Comparison of ENCODE assay signal across 8 cellular contexts in genomic region chr6:166957805-166958076, GRCh38. TPM values are rescaled to one million over a fixed set of nuclear protein-coding genes. Genes with fewer than 3 reads are reported as not detected.
DNase-seq lines count a peak whose midpoint lies in the region; ATAC-seq and TF ChIP-seq lines count a peak whose summit lies in the region.

No MANE protein-coding gene starts in this region.

- H3K4me1 ChIP-seq in heart right ventricle, result peaks cover 7 to 51% (median 20%) of the 10 kb centered on the region in 9 donors

- ATAC-seq in heart right ventricle, result no peak
- no peak for ATAC-seq in left cardiac atrium
- no peak for ATAC-seq in GM21576 (IDR thresholded peaks at IDR 0.05; ENCODE audit: unreplicated experiment)

- peaks cover 15% of the 10 kb centered on the region for H3K36me3 Mint-ChIP-seq in activated naive CD8-positive, alpha-beta T cell treated with anti-CD3 and anti-CD28 coated beads for 36 hours
- H3K36me3 Mint-ChIP-seq in mesothelial cell of epicardium, result peaks cover 2% of the 10 kb centered on the region
- H3K36me3 Mint-ChIP-seq in type B pancreatic cell, result no peaks in the 10 kb centered on the region

- 90 to 96% methylated on average over 5 of the region's 5 CpGs for WGBS in heart right ventricle, 2 donors

- H3K9me3 Mint-ChIP-seq in activated naive CD8-positive, alpha-beta T cell treated with anti-CD3 and anti-CD28 coated beads for 36 hours, result no peaks in the 10 kb centered on the region
- H3K9me3 Mint-ChIP-seq in mesothelial cell of epicardium, result peaks cover 4% of the 10 kb centered on the region
- H3K9me3 Mint-ChIP-seq in type B pancreatic cell, result no peaks in the 10 kb centered on the region

- no peak for TF ChIP-seq CTCF in heart right ventricle (IDR thresholded peaks at IDR 0.05)
- TF ChIP-seq CTCF in mesothelial cell of epicardium (IDR thresholded peaks at IDR 0.05; ENCODE audit: unreplicated experiment), result no peak
- no peak for TF ChIP-seq CTCF in type B pancreatic cell (conservative IDR thresholded peaks at IDR 0.05)

- H3K9me3 ChIP-seq in heart right ventricle, result no peaks in the 10 kb centered on the region

- DNase-seq in heart right ventricle, result no peak
- DNase-seq in left cardiac atrium, result no peak
- no peak for DNase-seq in activated naive CD8-positive, alpha-beta T cell treated with anti-CD3 and anti-CD28 coated beads for 36 hours
- DNase-seq in mesothelial cell of epicardium (ENCODE audit: low spot score in 2 of 2, unreplicated experiment in 2 of 2), result no peak
- no peak for DNase-seq in type B pancreatic cell (ENCODE audit: extremely low spot score, unreplicated experiment)
- no peak for DNase-seq in H7
- no peak for DNase-seq in NCI-H2029 treated with DMSO at 0.1 percent for 48 hours (lab: John Stamatoyannopoulos, UW)

- peak overlapping the region; percentile 88 for H3K27ac Mint-ChIP-seq in activated naive CD8-positive, alpha-beta T cell treated with anti-CD3 and anti-CD28 coated beads for 36 hours
- no peak overlapping the region for H3K27ac Mint-ChIP-seq in mesothelial cell of epicardium
- peak overlapping the region; percentile 65 for H3K27ac Mint-ChIP-seq in type B pancreatic cell

- intact Hi-C loops in heart right ventricle (cut with DNase I) (loop anchor here in 4 of 10 donors (5.0 to 10.0 kb wide), 2 partner anchors 40 to 173 kb away; partner anchors contain the start of gene CEP43 (in 3 of the 4)), left cardiac atrium (cut with DNase I) (no loop called here)

- H3K27ac ChIP-seq in heart right ventricle, result peak overlapping the region in 7 of 10 donors; percentile 7 to 95 (median 76)

- H3K4me1 Mint-ChIP-seq in activated naive CD8-positive, alpha-beta T cell treated with anti-CD3 and anti-CD28 coated beads for 36 hours, result peaks cover 55% of the 10 kb centered on the region
- H3K4me1 Mint-ChIP-seq in mesothelial cell of epicardium (peaks cover 36% of the 10 kb centered on the region), type B pancreatic cell (ENCODE audit: unreplicated experiment) (peaks cover 39% of the 10 kb centered on the region)

- H3K27me3 Mint-ChIP-seq in activated naive CD8-positive, alpha-beta T cell treated with anti-CD3 and anti-CD28 coated beads for 36 hours, result no peaks in the 10 kb centered on the region
- peaks cover 2% of the 10 kb centered on the region for H3K27me3 Mint-ChIP-seq in mesothelial cell of epicardium (ENCODE audit: low read depth)
- H3K27me3 Mint-ChIP-seq in type B pancreatic cell, result peaks cover 5% of the 10 kb centered on the region

- H3K4me3 ChIP-seq in heart right ventricle, result peak overlapping the region in 4 of 10 donors; percentile 83 to 95 (median 90)
- no peak overlapping the region for H3K4me3 ChIP-seq in H7 (ENCODE audit: insufficient read depth, low read depth, low read length)

- H3K4me3 Mint-ChIP-seq in activated naive CD8-positive, alpha-beta T cell treated with anti-CD3 and anti-CD28 coated beads for 36 hours, result peak overlapping the region; percentile 83
- H3K4me3 Mint-ChIP-seq in mesothelial cell of epicardium, result peak overlapping the region; percentile 85
- H3K4me3 Mint-ChIP-seq in type B pancreatic cell, result peak overlapping the region; percentile 90

- H3K27me3 ChIP-seq in heart right ventricle (no peaks in the 10 kb centered on the region), H7 (ENCODE audit: control insufficient read depth, insufficient read depth, low read length) (peaks cover 7% of the 10 kb centered on the region)

- H3K36me3 ChIP-seq in heart right ventricle (no peaks in the 10 kb centered on the region), H7 (replicated peaks; ENCODE audit: control insufficient read depth, insufficient read depth, low read length) (no peaks in the 10 kb centered on the region)

RNA-seq across cellular contexts. Expression of gene RNASET2, which starts 1.4 kb away (rescaled TPM):
- 10 to 100 TPM in 7 of 10 donors, 1 to 10 TPM in 3; 7.1 to 44.3 (median 12.1) TPM for total RNA-seq in heart right ventricle
- 10 to 100 TPM in 1 of 2 donors, 1 to 10 TPM in 1; 7.3 to 26.8 TPM for polyA plus RNA-seq in heart right ventricle
- total RNA-seq in left cardiac atrium, result 10 to 100 TPM; 18.3 to 27.9 TPM
- total RNA-seq in activated naive CD8-positive, alpha-beta T cell treated with anti-CD3 and anti-CD28 coated beads for 36 hours, result 10 to 100 TPM; 34.1 to 35.8 TPM
- 37.0 to 42.3 TPM (median 41.5 TPM) in 3 replicates for total RNA-seq in mesothelial cell of epicardium
- total RNA-seq in type B pancreatic cell (ENCODE audit: low replicate concordance), result 32.3 and 45.5 TPM in 2 replicates
- 27.8 and 41.3 TPM in 2 replicates for total RNA-seq in H7 (2014; rRNA removed; shearing (Covaris generic))

RNA-seq across cellular contexts. Expression of gene CEP43, which starts 41.5 kb away (rescaled TPM):
- 10 to 100 TPM in 6 of 10 donors, 1 to 10 TPM in 4; 7.5 to 15.0 (median 10.4) TPM for total RNA-seq in heart right ventricle
- polyA plus RNA-seq in heart right ventricle, result 1 to 10 TPM; 7.8 to 8.8 TPM
- 10 to 100 TPM in 1 of 2 donors, 1 to 10 TPM in 1; 8.9 to 10.2 TPM for total RNA-seq in left cardiac atrium
- total RNA-seq in activated naive CD8-positive, alpha-beta T cell treated with anti-CD3 and anti-CD28 coated beads for 36 hours, result 10 to 100 TPM; 24.5 to 27.3 TPM
- 24.9 to 27.9 TPM (median 27.5 TPM) in 3 replicates for total RNA-seq in mesothelial cell of epicardium
- 18.3 and 35.3 TPM in 2 replicates for total RNA-seq in type B pancreatic cell (ENCODE audit: low replicate concordance)
- 14.8 and 16.8 TPM in 2 replicates for total RNA-seq in H7 (2014; rRNA removed; shearing (Covaris generic))
